Comparison of ENCODE assay signal across 8 cellular contexts in the genomic region with DNA sequence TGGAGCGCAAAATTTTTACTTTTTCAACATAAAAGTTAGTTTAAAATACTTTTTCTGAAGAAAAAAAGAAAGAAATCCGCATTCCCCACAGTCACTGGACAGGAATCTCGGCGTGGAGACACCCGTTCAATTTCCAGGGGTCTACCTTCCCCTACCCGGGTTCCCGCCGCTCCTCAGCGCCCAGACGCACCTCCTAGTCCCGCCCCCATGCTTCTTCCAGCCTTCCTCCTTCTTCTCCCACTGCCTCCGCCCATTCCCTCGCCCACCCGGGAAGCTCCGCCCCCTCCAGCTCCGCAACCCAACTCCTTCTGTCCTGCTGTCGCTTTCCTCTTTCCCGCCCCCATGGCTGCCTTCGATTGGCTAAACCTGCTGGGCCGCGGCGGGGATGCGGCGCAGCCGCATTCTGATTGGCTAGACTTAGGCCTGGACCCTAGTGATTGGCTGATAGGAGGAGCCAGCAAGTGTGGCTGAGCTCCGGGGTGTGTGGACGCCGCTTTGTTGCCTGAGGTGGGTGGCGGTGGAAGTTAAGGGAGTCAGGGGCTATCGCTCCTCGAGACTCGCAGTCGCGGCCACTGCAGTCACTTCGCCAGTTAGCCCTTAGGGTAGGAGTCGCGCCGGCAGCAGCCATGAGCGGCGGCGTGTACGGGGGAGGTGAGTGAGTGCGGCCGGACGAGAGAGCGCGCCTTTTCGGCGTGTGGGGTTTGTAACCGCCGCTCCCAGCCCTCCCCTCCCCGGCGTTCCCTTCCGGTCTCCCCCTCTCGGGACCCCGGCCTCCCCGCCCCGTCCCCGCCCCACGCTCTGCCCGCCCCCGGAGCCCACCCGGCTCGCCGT. TPM values are rescaled to one million over a fixed set of nuclear protein-coding genes. Genes with fewer than 3 reads are reported as not detected.
DNase-seq lines count a peak whose midpoint lies in the region; TF ChIP-seq lines count a peak whose summit lies in the region.

A gene (plus strand): TSS at position 460 of the 831 bp plus-strand sequence. CDS start 167 bp downstream, at position 627.

- no peaks in the 10 kb centered on the region for H3K9me3 ChIP-seq in effector memory CD4-positive, alpha-beta T cell (ENCODE audit: control insufficient read depth, low read length)

- POLR2A ChIA-PET in activated CD8-positive, alpha-beta memory T cell treated with anti-CD3 and anti-CD28 coated beads for 36 hours (lab: Charles Lee): interaction anchor here (0.6 to 1.9 kb wide), 6 partner anchors 35 to 414 kb away, joined by 3 to 10 read pairs (median 3); a partner anchor contains a TSS

- peak within 1 kb of the TSS; percentile 66 for H3K27ac ChIP-seq in effector memory CD4-positive, alpha-beta T cell (ENCODE audit: insufficient read depth, low read length, poor library complexity, severe bottlenecking)

- CTCF ChIA-PET in activated CD8-positive, alpha-beta memory T cell treated with anti-CD3 and anti-CD28 coated beads for 36 hours (lab: Charles Lee): interaction anchor here (1.2 kb wide), 1 partner anchor 82 kb away, joined by 3 read pairs; no protein-coding TSS in a partner anchor

- TF ChIP-seq CTCF in GM20000 (IDR thresholded peaks at IDR 0.05; ENCODE audit: extremely low read depth, missing control alignments): no peak

- H3K4me1 ChIP-seq in effector memory CD4-positive, alpha-beta T cell (ENCODE audit: control insufficient read depth, insufficient read depth, low read length, poor library complexity, severe bottlenecking): peaks cover 13% of the 10 kb centered on the region

- no peaks in the 10 kb centered on the region for H3K36me3 ChIP-seq in effector memory CD4-positive, alpha-beta T cell (ENCODE audit: control insufficient read depth, insufficient read depth, low read length)

- peak; percentile 95 for DNase-seq in CMK (ENCODE audit: low read depth)
- DNase-seq in GM20000 (ENCODE audit: low spot score): peak; percentile 98
- DNase-seq in HT-29 (ENCODE audit: low spot score): peak; percentile 99
- peak; percentile 100 for DNase-seq in NOMO-1 (lab: John Stamatoyannopoulos, UW; ENCODE audit: unreplicated experiment in 2 of 2)
- peak; percentile 97 to 99 (median 98) for DNase-seq in effector memory CD4-positive, alpha-beta T cell
- peak; percentile 98 to 99 for DNase-seq in lung microvascular endothelial cell (ENCODE audit: low read depth in 2 of 2)
- DNase-seq in stimulated activated CD4-positive, alpha-beta T cell treated with anti-CD3 and anti-CD28 coated beads, TNF-alpha, amount 100 ng/mL, for 48 hours (ENCODE audit: low read depth in 3 of 3): peak; percentile 99

- peak within 1 kb of the TSS; percentile 93 for H3K4me3 ChIP-seq in effector memory CD4-positive, alpha-beta T cell (ENCODE audit: insufficient read depth, low read depth, low read length, poor library complexity, severe bottlenecking)

- H3K27me3 ChIP-seq in effector memory CD4-positive, alpha-beta T cell (replicated peaks; ENCODE audit: control insufficient read depth, insufficient read depth, low read length, poor library complexity, severe bottlenecking): no peaks in the 10 kb centered on the region

RNA-seq across cellular contexts. Expression of the gene that starts here (rescaled TPM):
- total RNA-seq in HT-29 (2014; rRNA removed; shearing (Covaris generic)): 94.6 and 94.7 TPM in 2 replicates
- total RNA-seq in activated CD8-positive, alpha-beta memory T cell treated with anti-CD3 and anti-CD28 coated beads for 36 hours: 10 to 100 TPM; 96.8 to 99.1 TPM
- 39.0 and 40.7 TPM in 2 replicates for total RNA-seq in lung microvascular endothelial cell

Comparison
In these comparisons a context has a peak if more than half of its experiments do, and no peak if none do; other contexts are left out.
1. Peak in every context shown above with its lines: DNase-seq, H3K4me3 ChIP-seq and H3K27ac ChIP-seq.